29 cellular contexts compared by ENCODE assay signal in the genomic region with DNA sequence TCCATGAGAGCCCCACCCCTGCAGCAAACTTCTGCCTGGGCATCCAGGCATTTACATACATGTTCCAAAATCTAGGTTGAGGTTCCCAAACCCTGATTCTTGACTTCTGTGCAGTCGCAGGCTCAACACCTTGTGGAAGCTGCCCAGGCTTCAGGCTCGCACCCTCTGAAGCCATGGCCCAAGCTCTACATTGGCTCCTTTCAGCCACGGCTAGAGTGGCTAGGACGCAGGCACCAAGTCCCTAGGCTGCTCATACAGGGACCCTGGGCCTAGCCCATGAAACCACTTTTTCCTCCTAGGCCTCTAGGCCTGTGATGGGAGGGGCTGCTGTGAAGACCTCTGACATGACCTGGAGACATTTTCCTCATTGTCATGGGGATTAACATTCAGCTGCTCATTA.
DNase-seq lines count a peak whose midpoint lies in the region; ATAC-seq and TF ChIP-seq lines count a peak whose summit lies in the region.
"Had no signal": no experiment of that assay in that cellular context is flagged by ENCODE, and none has a peak within 500 bp of the region (broad histone marks: within the 10 kb centered on the region; RNA-seq: fewer than 3 reads in every experiment).

No MANE protein-coding gene starts in this region.

- no peak for DNase-seq in vagina (ENCODE audit: extremely low spot score in 2 of 2)
- DNase-seq: 8988T; ACHN; AML-193; BE2C; C1 segment of cervical spinal cord; Caco-2; Calu3; CD4-positive, alpha-beta memory T cell; CD4-positive, alpha-beta T cell; CD4-positive, CD25-positive, alpha-beta regulatory T cell; CD8-positive, alpha-beta memory T cell; CD8-positive, alpha-beta T cell; COR-L47; DMS 273 treated with DMSO at 0.1 percent for 48 hours; DMS153; DMS53; DMS79; DMS79 treated with DMSO at 0.1 percent for 48 hours; DND-41; EL had no signal

- TF ChIP-seq CTCF in HEK293 (tag by site-specific recombination; IDR thresholded peaks at IDR 0.05) (no peak), vagina (IDR thresholded peaks at IDR 0.05) (no peak)

- no peak for ATAC-seq in GM18870 (IDR thresholded peaks at IDR 0.05; ENCODE audit: unreplicated experiment)
- ATAC-seq: A549; CD8-positive, alpha-beta T cell had no signal

- intact Hi-C loops in vagina (cut with DNase I): no loop called here

- H3K27ac ChIP-seq in HEK293 (ENCODE audit: extremely low read depth, low read depth, low read length): no peak overlapping the region
- no peak overlapping the region for H3K27ac ChIP-seq in vagina
- H3K27ac ChIP-seq: 22Rv1; A549; BLaER1; BLaER1 treated with 17β-estradiol and CSF1 and Interleukin-3, amounts not matched to agents 10 nM and 100 nM; C4-2B had no signal

- H3K36me3 ChIP-seq in HEK293 (ENCODE audit: control insufficient read depth in 2 of 2, insufficient read depth in 1 of 2, low read length in 2 of 2): no peaks in the 10 kb centered on the region
- no peaks in the 10 kb centered on the region for H3K36me3 ChIP-seq in vagina
- H3K36me3 ChIP-seq: BE2C had no signal

- H3K4me3 ChIP-seq in HEK293 (ENCODE audit: low read depth, low read length) (no peak overlapping the region), iPS-18c (ENCODE audit: insufficient read depth, low read depth, low read length) (peak overlapping the region; percentile 9; the same call in 1 of the 2 replicates), vagina (no peak overlapping the region)
- H3K4me3 ChIP-seq: A549; BLaER1; BLaER1 treated with 17β-estradiol and CSF1 and Interleukin-3, amounts not matched to agents 10 nM and 100 nM had no signal

- POLR2A ChIA-PET in HEK293 (lab: Yijun Ruan, JAX): no interaction called here

- H3K9me3 ChIP-seq in HEK293 (ENCODE audit: control insufficient read depth, insufficient read depth, low read depth, low read length) (no peaks in the 10 kb centered on the region), iPS-18c (ENCODE audit: control insufficient read depth, insufficient read depth, low read length) (peaks cover 4% of the 10 kb centered on the region), vagina (peaks cover 3% of the 10 kb centered on the region)
- H3K9me3 ChIP-seq: A549, BE2C had no signal

- no peak for TF ChIP-seq POLR2A in vagina (IDR thresholded peaks at IDR 0.05)

- no peaks in the 10 kb centered on the region for H3K27me3 ChIP-seq in vagina
- H3K27me3 ChIP-seq: BE2C; BLaER1; BLaER1 treated with 17β-estradiol and CSF1 and Interleukin-3, amounts not matched to agents 10 nM and 100 nM had no signal

- CTCF ChIA-PET in HEK293 (lab: Yijun Ruan, JAX): no interaction called here

- no peaks in the 10 kb centered on the region for H3K4me1 ChIP-seq in HEK293 (ENCODE audit: control insufficient read depth, insufficient read depth, low read length)
- no peaks in the 10 kb centered on the region for H3K4me1 ChIP-seq in vagina
- H3K4me1 ChIP-seq: A549; BE2C; BLaER1; BLaER1 treated with 17β-estradiol and CSF1 and Interleukin-3, amounts not matched to agents 10 nM and 100 nM; Caco-2 had no signal

TF ChIP-seq in HEK293, 187 proteins besides CTCF, POLR2A, EP300 and RAD21:
- peak; percentile 79 for TF ChIP-seq ZNF585B (tag by site-specific recombination; IDR thresholded peaks at IDR 0.05)
- no peak for TF ChIP-seq ZFHX2 (tag by site-specific recombination; conservative IDR thresholded peaks at IDR 0.05)
